Comparison of ENCODE assay signal across 8 cellular contexts in genomic region chr1:22969224-22969829, GRCh38. TPM values are rescaled to one million over a fixed set of nuclear protein-coding genes. Genes with fewer than 3 reads are reported as not detected.
DNase-seq lines count a peak whose midpoint lies in the region; ATAC-seq, FAIRE-seq and TF ChIP-seq lines count a peak whose summit lies in the region.
"Had no signal": no experiment of that assay in that cellular context is flagged by ENCODE, and none has a peak within 500 bp of the region (broad histone marks: within the 10 kb centered on the region; RNA-seq: fewer than 3 reads in every experiment).

No MANE protein-coding gene starts in this region.

- no peaks in the 10 kb centered on the region for H3K36me3 Mint-ChIP-seq in T-helper 2 cell treated with Interferon-gamma antibody and Interleukin-4, amounts not matched to agents 5 μg/mL and 100 μg/mL, for 36 hours (ENCODE audit: low read depth)

- intact Hi-C loops in sciatic nerve (cut with DNase I) (no loop called here), stomach (cut with DNase I; ENCODE audit: low total_unique reads) (loop anchor here (10.0 kb wide), 1 partner anchor 265 kb away; no protein-coding TSS in a partner anchor)

- H3K36me3 ChIP-seq in stomach, result no peaks in the 10 kb centered on the region

- TF ChIP-seq CTCF in fibroblast of mammary gland (conservative IDR thresholded peaks at IDR 0.05; ENCODE audit: control insufficient read depth, insufficient read depth, low read depth, low read length) (no peak), stomach (IDR thresholded peaks at IDR 0.05) (no peak)

- TF ChIP-seq EP300 in stomach (IDR thresholded peaks at IDR 0.05), result no peak

- H3K27me3 ChIP-seq in stomach, result peaks cover 0 to 59% (median 22%) of the 10 kb centered on the region in 3 donors

- FAIRE-seq in HTR-8/SVneo (lab: Jason Lieb, UNC), result no peak

- WGBS in stomach, 5 donors, result 22 to 26% (median 24%) methylated on average over 6 of the region's 6 CpGs

- peaks cover 0 to 11% (median 4%) of the 10 kb centered on the region in 4 donors for H3K9me3 ChIP-seq in stomach

- H3K27me3 Mint-ChIP-seq in T-helper 2 cell treated with Interferon-gamma antibody and Interleukin-4, amounts not matched to agents 5 μg/mL and 100 μg/mL, for 36 hours (ENCODE audit: low read depth), result peaks cover 42% of the 10 kb centered on the region

- peaks cover 0 to 12% (median 3%) of the 10 kb centered on the region in 4 donors for H3K4me1 ChIP-seq in stomach

- H3K4me3 Mint-ChIP-seq in T-helper 2 cell treated with Interferon-gamma antibody and Interleukin-4, amounts not matched to agents 5 μg/mL and 100 μg/mL, for 36 hours, result no peak overlapping the region

- no peak overlapping the region for H3K27ac Mint-ChIP-seq in T-helper 2 cell treated with Interferon-gamma antibody and Interleukin-4, amounts not matched to agents 5 μg/mL and 100 μg/mL, for 36 hours

- no peak for TF ChIP-seq POLR2A in stomach (IDR thresholded peaks at IDR 0.05)

- ATAC-seq in sciatic nerve, result no peak

- peak; percentile 27 for DNase-seq in HTR-8/SVneo (ENCODE audit: insufficient read length, low spot score)
- peak; percentile 1 for DNase-seq in NCI-H774 (lab: John Stamatoyannopoulos, UW)
- peak; percentile 83 for DNase-seq in fibroblast of mammary gland (ENCODE audit: low read depth)
- DNase-seq in smooth muscle cell of the brain vasculature (ENCODE audit: low read depth, low spot score), result peak; percentile 87
- DNase-seq in sciatic nerve (ENCODE audit: low spot score), result no peak
- DNase-seq in stomach, result no peak
- no peak for DNase-seq in T-helper 2 cell treated with Interferon-gamma antibody and Interleukin-4, amounts not matched to agents 5 μg/mL and 100 μg/mL, for 36 hours (ENCODE audit: low spot score)
- DNase-seq: stimulated activated CD4-positive, alpha-beta T cell treated with anti-CD3 and anti-CD28 coated beads, Interleukin-1b, Interleukin-23, amount 100 ng/mL, for 48 hours had no signal

- no peaks in the 10 kb centered on the region for H3K4me1 Mint-ChIP-seq in T-helper 2 cell treated with Interferon-gamma antibody and Interleukin-4, amounts not matched to agents 5 μg/mL and 100 μg/mL, for 36 hours (ENCODE audit: low read depth)

- no peak overlapping the region for H3K27ac ChIP-seq in stomach

- no peak overlapping the region for H3K4me3 ChIP-seq in fibroblast of mammary gland (ENCODE audit: control insufficient read depth, low read depth, low read length)
- H3K4me3 ChIP-seq in stomach, result no peak overlapping the region

- H3K9me3 Mint-ChIP-seq in T-helper 2 cell treated with Interferon-gamma antibody and Interleukin-4, amounts not matched to agents 5 μg/mL and 100 μg/mL, for 36 hours, result no peaks in the 10 kb centered on the region

RNA-seq across cellular contexts. Expression of gene LACTBL1, which starts 3.3 kb away (rescaled TPM):
- not detected for total RNA-seq in sciatic nerve
- total RNA-seq in stomach, result not detected
- polyA plus RNA-seq in stomach, result not detected

RNA-seq across cellular contexts. Expression of gene TEX46, which starts 46.3 kb away (rescaled TPM):
- total RNA-seq in sciatic nerve (not detected), stomach (not detected)
- polyA plus RNA-seq in stomach, result not detected

RNA-seq across cellular contexts. Expression of gene KDM1A, which starts 49.9 kb away (rescaled TPM):
- total RNA-seq in sciatic nerve (39.9 TPM), stomach (10 to 100 TPM; 27.4 to 78.9 (median 39.3) TPM)
- 10 to 100 TPM; 17.1 to 30.4 (median 20.9) TPM for polyA plus RNA-seq in stomach

Comparison
In these comparisons a context has a peak if more than half of its experiments do, and no peak if none do; other contexts are left out.
1. DNase-seq: peak in HTR-8/SVneo (single experiment), NCI-H774 (single experiment), fibroblast of mammary gland (single experiment) and smooth muscle cell of the brain vasculature (single experiment); none in sciatic nerve (single experiment), stomach (single experiment) and T-helper 2 cell treated with Interferon-gamma antibody and Interleukin-4, amounts not matched to agents 5 μg/mL and 100 μg/mL, for 36 hours (single experiment).